In the genomic region with DNA sequence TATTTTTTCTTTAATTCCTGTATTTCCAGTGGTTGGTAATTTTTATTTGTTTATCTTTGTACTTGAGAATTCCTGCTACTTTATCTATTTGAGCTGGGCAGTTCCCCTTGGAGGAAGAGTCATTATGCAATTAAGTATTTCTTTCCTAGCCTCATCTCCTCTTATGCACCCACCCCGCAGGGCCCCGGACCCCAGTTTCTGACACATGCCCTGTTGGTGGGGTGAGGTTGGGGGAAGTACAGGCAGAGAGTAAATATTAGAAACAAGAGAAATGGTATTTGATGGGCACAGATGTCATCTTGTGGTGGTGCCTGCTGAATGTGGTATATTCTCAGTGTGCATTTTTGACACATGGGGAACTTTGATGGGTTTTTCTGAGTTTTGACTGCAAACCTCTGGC, we compare ENCODE assay signal across 27 cellular contexts.
"Had no signal": no experiment of that assay in that cellular context is flagged by ENCODE, and none has a peak within 500 bp of the region (broad histone marks: within the 10 kb centered on the region; RNA-seq: fewer than 3 reads in every experiment).

No MANE protein-coding gene starts in this region.

- DNase-seq: naive thymus-derived CD4-positive, alpha-beta T cell; natural killer cell; nucleus accumbens; pancreas; retina; right cardiac atrium; right lobe of liver; sigmoid colon; small intestine; stimulated activated CD4-positive, alpha-beta T cell treated with anti-CD3 and anti-CD28 coated beads, Interleukin-15, amount 100 ng/mL, for 24 hours; stimulated activated CD4-positive, alpha-beta T cell treated with anti-CD3 and anti-CD28 coated beads, Interleukin-2, amount 100 ng/mL, for 24 hours; stimulated activated CD4-positive, alpha-beta T cell treated with anti-CD3 and anti-CD28 coated beads, Interleukin-2, amount 100 ng/mL, for 48 hours; stimulated activated CD4-positive, alpha-beta T cell treated with anti-CD3 and anti-CD28 coated beads, Interleukin-4, amount 100 ng/mL, for 24 hours; stimulated activated naive B cell treated with anti-CD40 and anti-IgM and Interleukin-4, amounts not matched to agents 10 μg/mL and 1 μg/mL and 100 μg/mL, for 72 hours; stimulated activated naive CD4-positive, alpha-beta T cell treated with Interleukin-2 at 50 U/mL for 16 hours; stomach; thyroid gland; transverse colon; upper lobe of right lung; uterus had no signal

- H3K9me3 Mint-ChIP-seq: type B pancreatic cell had no signal

- ATAC-seq: naive thymus-derived CD4-positive, alpha-beta T cell; natural killer cell; pancreas; right lobe of liver; stimulated activated effector memory CD8-positive, alpha-beta T cell treated with anti-CD3 and anti-CD28 coated beads, Interleukin-12 subunit alpha, Interleukin-12 subunit beta, amount 100 ng/mL, for 72 hours; stimulated activated naive B cell treated with anti-CD40 and anti-IgM and Interleukin-4, amounts not matched to agents 10 μg/mL and 1 μg/mL and 100 μg/mL, for 72 hours; upper lobe of right lung had no signal

- H3K27ac ChIP-seq: neutrophil, pancreas, prostate gland, right lobe of liver, sigmoid colon, stomach, thyroid gland, transverse colon, upper lobe of right lung, uterus had no signal

- H3K27me3 ChIP-seq: neutrophil, pancreas, right lobe of liver, sigmoid colon, stomach, thyroid gland, transverse colon, upper lobe of right lung, uterus had no signal

- H3K27me3 Mint-ChIP-seq: naive thymus-derived CD4-positive, alpha-beta T cell; stimulated activated naive B cell treated with anti-CD40 and anti-IgM and Interleukin-4, amounts not matched to agents 10 μg/mL and 1 μg/mL and 100 μg/mL, for 72 hours; stimulated activated naive CD8-positive, alpha-beta T cell treated with anti-CD3 and anti-CD28 coated beads, Interleukin-15, Interleukin-2, amounts not matched to agents 100 ng/mL and 50 ng/mL, for 24 hours; type B pancreatic cell had no signal

- H3K9me3 ChIP-seq: neutrophil, pancreas, prostate gland, right lobe of liver, sigmoid colon, stomach, thoracic aorta, thyroid gland, upper lobe of right lung, uterus had no signal

- H3K4me1 Mint-ChIP-seq: natural killer cell; nephron; stimulated activated effector memory CD8-positive, alpha-beta T cell treated with anti-CD3 and anti-CD28 coated beads, Interleukin-12 subunit alpha, Interleukin-12 subunit beta, amount 100 ng/mL, for 72 hours; stimulated activated naive B cell treated with anti-CD40 and anti-IgM and Interleukin-4, amounts not matched to agents 10 μg/mL and 1 μg/mL and 100 μg/mL, for 72 hours had no signal

- H3K4me3 ChIP-seq: pancreas, prostate gland, right lobe of liver, sigmoid colon, stomach, thoracic aorta, thyroid gland, transverse colon, upper lobe of right lung, uterus had no signal

- H3K4me3 Mint-ChIP-seq: naive thymus-derived CD4-positive, alpha-beta T cell; natural killer cell; nephron; stimulated activated effector memory CD8-positive, alpha-beta T cell treated with anti-CD3 and anti-CD28 coated beads, Interleukin-12 subunit alpha, Interleukin-12 subunit beta, amount 100 ng/mL, for 72 hours; stimulated activated naive B cell treated with anti-CD40 and anti-IgM and Interleukin-4, amounts not matched to agents 10 μg/mL and 1 μg/mL and 100 μg/mL, for 72 hours; stimulated activated naive CD8-positive, alpha-beta T cell treated with anti-CD3 and anti-CD28 coated beads, Interleukin-15, Interleukin-2, amounts not matched to agents 100 ng/mL and 50 ng/mL, for 24 hours; type B pancreatic cell had no signal

- H3K4me1 ChIP-seq: prostate gland, right lobe of liver, sigmoid colon, thyroid gland, transverse colon, uterus had no signal

- H3K36me3 ChIP-seq: neutrophil, pancreas, prostate gland, right lobe of liver, sigmoid colon, stomach, thoracic aorta, thyroid gland, transverse colon, upper lobe of right lung, uterus had no signal

- H3K27ac Mint-ChIP-seq: natural killer cell; nephron; stimulated activated effector memory CD8-positive, alpha-beta T cell treated with anti-CD3 and anti-CD28 coated beads, Interleukin-12 subunit alpha, Interleukin-12 subunit beta, amount 100 ng/mL, for 72 hours; stimulated activated naive B cell treated with anti-CD40 and anti-IgM and Interleukin-4, amounts not matched to agents 10 μg/mL and 1 μg/mL and 100 μg/mL, for 72 hours; stimulated activated naive CD8-positive, alpha-beta T cell treated with anti-CD3 and anti-CD28 coated beads, Interleukin-15, Interleukin-2, amounts not matched to agents 100 ng/mL and 50 ng/mL, for 24 hours; type B pancreatic cell had no signal

- H3K36me3 Mint-ChIP-seq: natural killer cell; stimulated activated effector memory CD8-positive, alpha-beta T cell treated with anti-CD3 and anti-CD28 coated beads, Interleukin-12 subunit alpha, Interleukin-12 subunit beta, amount 100 ng/mL, for 72 hours; stimulated activated naive B cell treated with anti-CD40 and anti-IgM and Interleukin-4, amounts not matched to agents 10 μg/mL and 1 μg/mL and 100 μg/mL, for 72 hours; type B pancreatic cell had no signal
